In genomic region chr10:120827251-120827875, GRCh38 we compare ENCODE assay signal across 15 cellular contexts. TPM values are rescaled to one million over a fixed set of nuclear protein-coding genes. Genes with fewer than 3 reads are reported as not detected.
DNase-seq lines count a peak whose midpoint lies in the region; ATAC-seq lines count a peak whose summit lies in the region.
"Had no signal": no experiment of that assay in that cellular context is flagged by ENCODE, and none has a peak within 500 bp of the region (broad histone marks: within the 10 kb centered on the region; RNA-seq: fewer than 3 reads in every experiment).

No MANE protein-coding gene starts in this region.

- no peaks in the 10 kb centered on the region for H3K9me3 ChIP-seq in Karpas-422 (ENCODE audit: low read length)
- H3K9me3 ChIP-seq: Caco-2, left lung had no signal

- H3K27ac ChIP-seq in Karpas-422 (ENCODE audit: low read length) = no peak overlapping the region
- H3K27ac ChIP-seq: brain microvascular endothelial cell, left lung had no signal

- peak overlapping the region in 2 of 4 donors; percentile 0 to 87 for H3K4me3 Mint-ChIP-seq in IgD-negative memory B cell
- H3K4me3 Mint-ChIP-seq: activated naive CD4-positive, alpha-beta T cell treated with anti-CD3 and anti-CD28 coated beads for 36 hours had no signal

- no peaks in the 10 kb centered on the region for H3K36me3 ChIP-seq in Karpas-422 (ENCODE audit: insufficient read depth, low read length)
- H3K36me3 ChIP-seq: brain microvascular endothelial cell, left lung had no signal

- H3K9me3 Mint-ChIP-seq in IgD-negative memory B cell = no peaks in the 10 kb centered on the region
- H3K9me3 Mint-ChIP-seq: activated naive CD4-positive, alpha-beta T cell treated with anti-CD3 and anti-CD28 coated beads for 36 hours had no signal

- H2AFZ ChIP-seq in Karpas-422 (ENCODE audit: low read length) = no peak overlapping the region

- ATAC-seq in GM18511 (IDR thresholded peaks at IDR 0.05; ENCODE audit: unreplicated experiment) = peak; percentile 83
- ATAC-seq in GM21447 (IDR thresholded peaks at IDR 0.05; ENCODE audit: unreplicated experiment) = peak; percentile 75
- ATAC-seq in HG02884 (IDR thresholded peaks at IDR 0.05; ENCODE audit: unreplicated experiment) = peak; percentile 78
- ATAC-seq: left lung had no signal

- peaks cover 24 to 33% (median 29%) of the 10 kb centered on the region in 3 donors for H3K4me1 Mint-ChIP-seq in IgD-negative memory B cell

- no peaks in the 10 kb centered on the region for H3K79me2 ChIP-seq in Karpas-422 (ENCODE audit: low read length)

- no peak overlapping the region for H3K4me2 ChIP-seq in Karpas-422 (ENCODE audit: low read depth, low read length, poor library complexity, severe bottlenecking)

- no peaks in the 10 kb centered on the region for H3K27me3 Mint-ChIP-seq in IgD-negative memory B cell

- no peak overlapping the region for H3K9ac ChIP-seq in Karpas-422 (ENCODE audit: low read length)

- H3K9me2 ChIP-seq in Karpas-422 (replicated peaks; ENCODE audit: insufficient read depth, low read length) = no peaks in the 10 kb centered on the region

- H3K4me3 ChIP-seq in Karpas-422 (ENCODE audit: low read length) = no peak overlapping the region
- H3K4me3 ChIP-seq: left lung had no signal

- H4K20me1 ChIP-seq in Karpas-422 (ENCODE audit: insufficient read depth, low read depth, low read length) = peaks cover 11% of the 10 kb centered on the region; the same call in 1 of the 2 replicates

- H3K36me3 Mint-ChIP-seq in IgD-negative memory B cell = peaks cover 1% of the 10 kb centered on the region

- no peaks in the 10 kb centered on the region for H3K4me1 ChIP-seq in Karpas-422 (ENCODE audit: low read length)
- H3K4me1 ChIP-seq: Caco-2 had no signal

- H3K27me3 ChIP-seq in Karpas-422 (ENCODE audit: low read length) = no peaks in the 10 kb centered on the region
- H3K27me3 ChIP-seq: brain microvascular endothelial cell, left lung had no signal

- DNase-seq in Karpas-422 (no peak), anterior cingulate cortex (lab: John Stamatoyannopoulos, UW) (no peak), superior temporal gyrus (ENCODE audit: extremely low spot score) (no peak), foreskin melanocyte (no peak)
- DNase-seq: activated CD4-positive, CD25-positive, alpha-beta regulatory T cell; activated naive CD4-positive, alpha-beta T cell treated with anti-CD3 and anti-CD28 coated beads for 36 hours; brain microvascular endothelial cell; Caco-2; left lung; NCI-H446 treated with DMSO at 0.1 percent for 48 hours; stimulated activated CD4-positive, alpha-beta T cell treated with anti-CD3 and anti-CD28 coated beads, Interleukin-15, amount 100 ng/mL, for 24 hours had no signal

- H3K27ac Mint-ChIP-seq in IgD-negative memory B cell = peak overlapping the region; percentile 22 to 80 (median 63)
- H3K27ac Mint-ChIP-seq: activated naive CD4-positive, alpha-beta T cell treated with anti-CD3 and anti-CD28 coated beads for 36 hours had no signal

RNA-seq across cellular contexts. Expression of gene WDR11, which starts 23.8 kb away (rescaled TPM):
- polyA plus RNA-seq in IgD-negative memory B cell = 38.1 TPM
- 46.8 and 73.2 TPM in 2 replicates for total RNA-seq in Karpas-422 (2014; rRNA removed; shearing (Covaris generic); ENCODE audit: low replicate concordance)
